ENCODE assay signal across 18 cellular contexts in genomic region chr6:143136647-143137046, GRCh38.
DNase-seq lines count a peak whose midpoint lies in the region; ATAC-seq, FAIRE-seq and TF ChIP-seq lines count a peak whose summit lies in the region.
"Had no signal": no experiment of that assay in that cellular context is flagged by ENCODE, and none has a peak within 500 bp of the region (broad histone marks: within the 10 kb centered on the region; RNA-seq: fewer than 3 reads in every experiment).

No MANE protein-coding gene starts in this region.

- no peak overlapping the region for H3K9ac ChIP-seq in HepG2 (ENCODE audit: insufficient read depth, low read depth, low read length)

- no peak for TF ChIP-seq EP300 in HepG2 (IDR thresholded peaks at IDR 0.05; ENCODE audit: low read depth in 2 of 2, low read length in 2 of 2)
- TF ChIP-seq EP300 in HepG2 (CRISPR knock-in tag; IDR thresholded peaks at IDR 0.05; ENCODE audit: borderline replicate concordance) = no peak

- H3K36me3 ChIP-seq in HepG2 (replicated peaks in 1 of 2; ENCODE audit: control insufficient read depth in 1 of 2, insufficient read depth in 2 of 2, low read length in 2 of 2) = peaks cover 2 to 29% of the 10 kb centered on the region in 2 experiments; a peak in 4 of 5 replicates
- peaks cover 0 to 7% (median 4%) of the 10 kb centered on the region in 4 donors for H3K36me3 ChIP-seq in right lobe of liver
- H3K36me3 ChIP-seq: thoracic aorta had no signal

- H3K4me2 ChIP-seq in HepG2 (ENCODE audit: low read depth, low read length) = no peak overlapping the region

- no peaks in the 10 kb centered on the region for H3K79me2 ChIP-seq in HepG2 (ENCODE audit: insufficient read depth, low read length)

- CTCF ChIA-PET in HepG2 (lab: Yijun Ruan, JAX; ENCODE audit: low intra/inter-chr PET ratio, low total read pairs) = no interaction called here

- no peak for TF ChIP-seq CTCF in HepG2 (CRISPR knock-in tag; IDR thresholded peaks at IDR 0.05)
- no peak for TF ChIP-seq CTCF in right lobe of liver (IDR thresholded peaks at IDR 0.05)

- intact Hi-C loops in HepG2 (cut with micrococcal nuclease; ENCODE audit: unreplicated experiment) (no loop called here), right lobe of liver (cut with DNase I) (no loop called here)

- in situ Hi-C loops in HepG2 (cut with HindIII; ENCODE audit: extremely low pct_ligation_motif_present, low pct_unique_long_range_greater_than_20kb) = no loop called here

- no TSS peak for BruUV-seq in HepG2 (replicated peaks; lab: Mats Ljungman, UMichigan)

- H3K9me3 ChIP-seq in HepG2 (ENCODE audit: low read length) (no peaks in the 10 kb centered on the region), right lobe of liver (no peaks in the 10 kb centered on the region)
- H3K9me3 ChIP-seq: psoas muscle, thoracic aorta had no signal

- H3K27me3 ChIP-seq in HepG2 (ENCODE audit: control insufficient read depth in 1 of 2, insufficient read depth in 2 of 2, low read length in 2 of 2) (no peaks in the 10 kb centered on the region), right lobe of liver (no peaks in the 10 kb centered on the region)

- POLR2A ChIA-PET in HepG2 (lab: Yijun Ruan, JAX) = no interaction called here

- no peaks in the 10 kb centered on the region for H3K27me3 Mint-ChIP-seq in stimulated activated naive B cell treated with anti-CD40 and anti-IgM and Interleukin-4, amounts not matched to agents 10 μg/mL and 1 μg/mL and 100 μg/mL, for 72 hours
- H3K27me3 Mint-ChIP-seq: central memory CD8-positive, alpha-beta T cell had no signal

- no peak for TF ChIP-seq POLR2A in HepG2 (IDR thresholded peaks at IDR 0.05; ENCODE audit: insufficient read depth in 1 of 2, low read depth in 2 of 2, low read length in 2 of 2)
- TF ChIP-seq POLR2A in right lobe of liver (IDR thresholded peaks at IDR 0.05) = no peak

- H3K4me3 Mint-ChIP-seq in stimulated activated naive B cell treated with anti-CD40 and anti-IgM and Interleukin-4, amounts not matched to agents 10 μg/mL and 1 μg/mL and 100 μg/mL, for 72 hours = no peak overlapping the region
- H3K4me3 Mint-ChIP-seq: central memory CD8-positive, alpha-beta T cell; nephron progenitor cell had no signal

- WGBS in HepG2 (ENCODE audit: low lambda C conversion rate) = 88% methylated on average over 3 of the region's 3 CpGs
- 92% methylated on average over 3 of the region's 3 CpGs for WGBS in right lobe of liver (ENCODE audit: insufficient coverage, low coverage, low lambda C conversion rate, missing lambda C conversion rate)

- no peak overlapping the region for H3K27ac ChIP-seq in HepG2 (ENCODE audit: extremely low read length, insufficient read depth, low read length)
- no peak overlapping the region for H3K27ac ChIP-seq in right lobe of liver
- H3K27ac ChIP-seq: psoas muscle had no signal

- ATAC-seq in HepG2 = peak; percentile 34; the same call in 1 of the 3 replicates
- ATAC-seq in right lobe of liver = no peak
- no peak for ATAC-seq in stimulated activated naive B cell treated with anti-CD40 and anti-IgM and Interleukin-4, amounts not matched to agents 10 μg/mL and 1 μg/mL and 100 μg/mL, for 72 hours (replicated peaks)
- no peak for ATAC-seq in GM21381 (IDR thresholded peaks at IDR 0.05; ENCODE audit: unreplicated experiment)
- ATAC-seq: PC-3, psoas muscle had no signal

- peaks cover 16 to 35% of the 10 kb centered on the region in 2 donors for H3K36me3 Mint-ChIP-seq in stimulated activated naive B cell treated with anti-CD40 and anti-IgM and Interleukin-4, amounts not matched to agents 10 μg/mL and 1 μg/mL and 100 μg/mL, for 72 hours

- DNase-seq in HepG2 (ENCODE audit: low spot score) = no peak
- DNase-seq in right lobe of liver = no peak
- peak; percentile 2 for DNase-seq in Jurkat, Clone E6-1 (ENCODE audit: low read depth, low spot score)
- peak; percentile 82 for DNase-seq in cerebellar cortex (ENCODE audit: low spot score)
- no peak for DNase-seq in stimulated activated naive B cell treated with anti-CD40 and anti-IgM and Interleukin-4, amounts not matched to agents 10 μg/mL and 1 μg/mL and 100 μg/mL, for 72 hours
- no peak for DNase-seq in effector CD8-positive, alpha-beta T cell (lab: John Stamatoyannopoulos, UW)
- no peak for DNase-seq in glomerular visceral epithelial cell (ENCODE audit: extremely low spot score)
- DNase-seq: Calu3; mesenchymal stem cell; NCI-H1105; NCI-H774; nephron progenitor cell; PC-3; psoas muscle; stimulated activated CD8-positive, alpha-beta memory T cell treated with anti-CD3 and anti-CD28 coated beads, Interleukin-4, amount 100 ng/mL, for 48 hours had no signal

- peak overlapping the region; percentile 22 for H3K27ac Mint-ChIP-seq in stimulated activated naive B cell treated with anti-CD40 and anti-IgM and Interleukin-4, amounts not matched to agents 10 μg/mL and 1 μg/mL and 100 μg/mL, for 72 hours
- H3K27ac Mint-ChIP-seq: nephron progenitor cell had no signal

- H3K4me3 ChIP-seq in HepG2 (replicated peaks in 1 of 3; ENCODE audit: insufficient read depth in 1 of 3, low read depth in 2 of 3, low read length in 3 of 3) = no peak overlapping the region
- no peak overlapping the region for H3K4me3 ChIP-seq in right lobe of liver
- H3K4me3 ChIP-seq in Jurkat, Clone E6-1 (ENCODE audit: low read length) = no peak overlapping the region
- H3K4me3 ChIP-seq: psoas muscle, thoracic aorta had no signal

- H3K9me3 Mint-ChIP-seq in stimulated activated naive B cell treated with anti-CD40 and anti-IgM and Interleukin-4, amounts not matched to agents 10 μg/mL and 1 μg/mL and 100 μg/mL, for 72 hours = peaks cover 0 to 6% of the 10 kb centered on the region in 2 donors

- no peak for TF ChIP-seq RAD21 in HepG2 (CRISPR knock-in tag; IDR thresholded peaks at IDR 0.05)

- no peak for FAIRE-seq in HepG2 (lab: Jason Lieb, UNC)

- peaks cover 5 to 31% of the 10 kb centered on the region in 2 donors for H3K4me1 Mint-ChIP-seq in stimulated activated naive B cell treated with anti-CD40 and anti-IgM and Interleukin-4, amounts not matched to agents 10 μg/mL and 1 μg/mL and 100 μg/mL, for 72 hours
- H3K4me1 Mint-ChIP-seq: nephron progenitor cell had no signal

- no peak overlapping the region for H2AFZ ChIP-seq in HepG2 (ENCODE audit: low read length)

- H4K20me1 ChIP-seq in HepG2 (ENCODE audit: insufficient read depth, low read length) = no peaks in the 10 kb centered on the region

- H3K4me1 ChIP-seq in HepG2 (ENCODE audit: insufficient read depth, low read length) = no peaks in the 10 kb centered on the region
- H3K4me1 ChIP-seq in right lobe of liver = no peaks in the 10 kb centered on the region
- H3K4me1 ChIP-seq: psoas muscle had no signal

TF ChIP-seq in HepG2, 621 proteins besides CTCF, POLR2A, EP300 and RAD21 (continues in another document):
- TF ChIP-seq EHMT2 (IDR thresholded peaks at IDR 0.05; ENCODE audit: borderline replicate concordance, low read depth, low read length) (no peak), NFKBIZ (CRISPR knock-in tag; IDR thresholded peaks at IDR 0.05) (no peak), USF2 (IDR thresholded peaks at IDR 0.05; ENCODE audit: low read depth, low read length) (no peak), USF2 (CRISPR knock-in tag; IDR thresholded peaks at IDR 0.05; ENCODE audit: borderline replicate concordance) (no peak), ZNF792 (CRISPR knock-in tag; IDR thresholded peaks at IDR 0.05) (no peak), PAF1 (CRISPR knock-in tag; IDR thresholded peaks at IDR 0.05) (no peak), HNRNPLL (IDR thresholded peaks at IDR 0.05; ENCODE audit: low read depth, low read length, poor library complexity, severe bottlenecking) (no peak), ZNF639 (CRISPR knock-in tag; conservative IDR thresholded peaks at IDR 0.05) (no peak), ZNF251 (CRISPR knock-in tag; IDR thresholded peaks at IDR 0.05) (no peak), RCOR2 (CRISPR knock-in tag; IDR thresholded peaks at IDR 0.05) (no peak), BRF2 (CRISPR knock-in tag; IDR thresholded peaks at IDR 0.05) (no peak), ZNF101 (CRISPR knock-in tag; IDR thresholded peaks at IDR 0.05; ENCODE audit: borderline replicate concordance, low read depth) (no peak)

Comparison
In these comparisons a context has a peak if more than half of its experiments do, and no peak if none do; other contexts are left out.
1. DNase-seq: peak in Jurkat, Clone E6-1 (single experiment) and cerebellar cortex (single experiment); none in HepG2 (single experiment), right lobe of liver (0 of 3), stimulated activated naive B cell treated with anti-CD40 and anti-IgM and Interleukin-4, amounts not matched to agents 10 μg/mL and 1 μg/mL and 100 μg/mL, for 72 hours (single experiment), effector CD8-positive, alpha-beta T cell (single experiment) and glomerular visceral epithelial cell (single experiment).